ENCODE assay signal across 15 cellular contexts in the genomic region with DNA sequence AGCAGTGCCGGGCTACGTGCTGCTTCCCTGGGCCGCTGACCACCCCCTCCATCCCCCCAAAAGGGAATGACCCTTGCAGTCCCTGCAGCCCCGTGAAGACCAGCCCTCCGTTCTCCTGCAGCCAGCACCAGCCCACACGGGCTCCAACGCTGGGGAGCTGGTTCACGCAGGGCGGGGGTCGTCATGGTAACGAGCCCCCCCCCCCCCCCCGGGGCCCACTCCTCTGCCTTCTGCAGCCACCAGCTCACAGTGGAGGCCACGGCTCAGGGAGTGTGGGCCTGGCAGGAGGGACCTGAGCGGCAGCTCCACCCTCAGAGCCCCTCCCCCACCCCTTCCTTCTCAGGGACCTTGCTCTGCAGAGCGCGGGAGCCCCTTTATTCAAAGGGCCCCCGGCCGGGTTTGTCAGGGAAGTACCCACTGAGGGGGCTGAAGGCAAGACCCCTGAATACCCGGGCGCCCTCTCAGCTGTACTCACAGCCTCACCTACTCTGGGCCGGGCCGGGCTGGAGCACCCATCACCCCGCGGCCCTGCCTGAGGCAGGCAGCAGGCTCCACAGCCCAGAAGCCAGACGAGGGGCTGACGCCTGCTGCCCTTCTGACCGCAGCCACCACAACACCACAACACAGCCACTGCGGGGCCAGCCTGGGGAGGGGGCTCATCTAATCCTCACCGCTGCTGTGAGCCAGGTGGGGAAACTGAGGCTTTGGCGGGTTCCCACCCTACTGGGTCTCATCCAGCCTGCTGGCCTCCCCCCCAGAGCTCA. TPM values are rescaled to one million over a fixed set of nuclear protein-coding genes. Genes with fewer than 3 reads are reported as not detected.
A peak's percentile ranks its signal among the peaks of the same experiment; 100 is the strongest.
DNase-seq lines count a peak whose midpoint lies in the region; ATAC-seq and TF ChIP-seq lines count a peak whose summit lies in the region.
"Had no signal": no experiment of that assay in that cellular context is flagged by ENCODE, and none has a peak within 500 bp of the region (broad histone marks: within the 10 kb centered on the region; RNA-seq: fewer than 3 reads in every experiment).

No MANE protein-coding gene starts in this region.

- H3K4me2 ChIP-seq in mesendoderm (ENCODE audit: low read length) = no peak overlapping the region

- H3K27ac Mint-ChIP-seq in activated B cell treated with CpG ODN at 0.5 μM for 24 hours = no peak overlapping the region
- H3K27ac Mint-ChIP-seq in CD4-positive, alpha-beta T cell = no peak overlapping the region
- H3K27ac Mint-ChIP-seq: activated naive CD8-positive, alpha-beta T cell treated with anti-CD3 and anti-CD28 coated beads, Interleukin-2, amount 50 U/mL, for 24 hours had no signal

- CTCF ChIA-PET in activated B cell treated with CpG ODN at 0.5 μM for 24 hours (lab: Charles Lee) = no interaction called here
- CTCF ChIA-PET in CD4-positive, alpha-beta T cell (lab: Charles Lee) = no interaction called here

- peaks cover 21% of the 10 kb centered on the region for H3K4me1 Mint-ChIP-seq in activated B cell treated with CpG ODN at 0.5 μM for 24 hours
- H3K4me1 Mint-ChIP-seq in CD4-positive, alpha-beta T cell (ENCODE audit: low read depth) = peaks cover 19% of the 10 kb centered on the region

- H3K27me3 Mint-ChIP-seq in activated B cell treated with CpG ODN at 0.5 μM for 24 hours = peaks cover 2% of the 10 kb centered on the region
- H3K27me3 Mint-ChIP-seq in CD4-positive, alpha-beta T cell = no peaks in the 10 kb centered on the region

- no peaks in the 10 kb centered on the region for H3K9me3 Mint-ChIP-seq in activated B cell treated with CpG ODN at 0.5 μM for 24 hours
- no peaks in the 10 kb centered on the region for H3K9me3 Mint-ChIP-seq in CD4-positive, alpha-beta T cell
- H3K9me3 Mint-ChIP-seq: activated naive CD8-positive, alpha-beta T cell treated with anti-CD3 and anti-CD28 coated beads, Interleukin-2, amount 50 U/mL, for 24 hours had no signal

- H4K8ac ChIP-seq in mesendoderm (ENCODE audit: low read depth, low read length) = no peak overlapping the region

- WGBS in mesendoderm (ENCODE audit: extremely low coverage, insufficient coverage, low lambda C conversion rate) = no CpG with 5 or more reads among the region's 30 CpGs
- 41 to 90% methylated on average over 2 to 23 of the region's 30 CpGs for WGBS in upper lobe of left lung, 2 donors

- TF ChIP-seq CTCF in cardiac muscle cell (IDR thresholded peaks at IDR 0.05; ENCODE audit: low read depth, low read length) (no peak), activated B cell treated with CpG ODN at 0.5 μM for 24 hours (IDR thresholded peaks at IDR 0.05) (no peak), upper lobe of left lung (IDR thresholded peaks at IDR 0.05) (no peak), uterus (IDR thresholded peaks at IDR 0.05) (no peak)
- no peak for TF ChIP-seq CTCF in CD4-positive, alpha-beta T cell (IDR thresholded peaks at IDR 0.05)

- TF ChIP-seq POLR2A in upper lobe of left lung (IDR thresholded peaks at IDR 0.05) = no peak
- TF ChIP-seq POLR2A in uterus (IDR thresholded peaks at IDR 0.05) = no peak

- H3K27ac ChIP-seq in cardiac muscle cell = peak overlapping the region; percentile 50
- no peak overlapping the region for H3K27ac ChIP-seq in mesendoderm (ENCODE audit: low read depth, low read length)
- peak overlapping the region in 2 of 4 donors; percentile 5 to 17 for H3K27ac ChIP-seq in upper lobe of left lung
- no peak overlapping the region for H3K27ac ChIP-seq in uterus
- H3K27ac ChIP-seq in CD4-positive, alpha-beta T cell (ENCODE audit: low read depth, low read length) = no peak overlapping the region
- H3K27ac ChIP-seq: esophagus squamous epithelium, testis, VCaP had no signal

- H3K4me1 ChIP-seq in cardiac muscle cell (ENCODE audit: low read depth) (peaks cover 17% of the 10 kb centered on the region), mesendoderm (ENCODE audit: control insufficient read depth, low read depth, low read length) (no peaks in the 10 kb centered on the region), upper lobe of left lung (peaks cover 26 to 52% (median 48%) of the 10 kb centered on the region in 4 donors), uterus (no peaks in the 10 kb centered on the region)

- no peak overlapping the region for H3K23ac ChIP-seq in mesendoderm (ENCODE audit: low read length)

- peak overlapping the region; percentile 56 for H3K56ac ChIP-seq in mesendoderm (ENCODE audit: low read length)

- peak overlapping the region; percentile 82 for H3K4me3 Mint-ChIP-seq in activated B cell treated with CpG ODN at 0.5 μM for 24 hours
- no peak overlapping the region for H3K4me3 Mint-ChIP-seq in CD4-positive, alpha-beta T cell

- H2BK120ac ChIP-seq in mesendoderm (ENCODE audit: low read depth, low read length) = no peak overlapping the region

- no peaks in the 10 kb centered on the region for H3K9me3 ChIP-seq in cardiac muscle cell (ENCODE audit: low read depth)
- no peaks in the 10 kb centered on the region for H3K9me3 ChIP-seq in upper lobe of left lung
- H3K9me3 ChIP-seq in uterus = no peaks in the 10 kb centered on the region
- no peaks in the 10 kb centered on the region for H3K9me3 ChIP-seq in CD4-positive, alpha-beta T cell (ENCODE audit: control insufficient read depth, low read length)
- H3K9me3 ChIP-seq: esophagus squamous epithelium, testis had no signal

- intact Hi-C loops in left cardiac atrium (cut with DNase I) = no loop called here
- intact Hi-C loops in activated B cell treated with CpG ODN at 0.5 μM for 24 hours (cut with micrococcal nuclease) = no loop called here
- intact Hi-C loops in uterus (cut with DNase I; ENCODE audit: low total_unique reads) = no loop called here
- intact Hi-C loops in CD4-positive, alpha-beta T cell (cut with DNase I, micrococcal nuclease) = no loop called here

- H4K5ac ChIP-seq in mesendoderm (ENCODE audit: low read length) = no peak overlapping the region

- no peaks in the 10 kb centered on the region for H3K79me2 ChIP-seq in mesendoderm (ENCODE audit: control insufficient read depth, insufficient read depth, low read length)

- no peak overlapping the region for H2BK15ac ChIP-seq in mesendoderm (replicated peaks; ENCODE audit: low read depth)

- no peak overlapping the region for H2AK5ac ChIP-seq in mesendoderm (ENCODE audit: low read length)

- H3K27me3 ChIP-seq in cardiac muscle cell (no peaks in the 10 kb centered on the region), mesendoderm (ENCODE audit: insufficient read depth, low read length, poor library complexity) (no peaks in the 10 kb centered on the region), upper lobe of left lung (no peaks in the 10 kb centered on the region), uterus (no peaks in the 10 kb centered on the region)
- no peaks in the 10 kb centered on the region for H3K27me3 ChIP-seq in CD4-positive, alpha-beta T cell (ENCODE audit: control insufficient read depth, insufficient read depth, low read length)
- H3K27me3 ChIP-seq: testis had no signal

- H3K36me3 ChIP-seq in cardiac muscle cell = no peaks in the 10 kb centered on the region
- no peaks in the 10 kb centered on the region for H3K36me3 ChIP-seq in mesendoderm (ENCODE audit: control insufficient read depth, insufficient read depth, low read length)
- no peaks in the 10 kb centered on the region for H3K36me3 ChIP-seq in upper lobe of left lung
- H3K36me3 ChIP-seq in uterus = no peaks in the 10 kb centered on the region
- H3K36me3 ChIP-seq: esophagus squamous epithelium had no signal

- no peak for TF ChIP-seq EP300 in upper lobe of left lung (IDR thresholded peaks at IDR 0.05)

- no peak overlapping the region for H3K9ac ChIP-seq in mesendoderm (ENCODE audit: low read length)

- no peak overlapping the region for H3K18ac ChIP-seq in mesendoderm (ENCODE audit: low read length)

- H2BK5ac ChIP-seq in mesendoderm (ENCODE audit: low read length) = no peak overlapping the region

- ATAC-seq in left cardiac atrium (no peak), activated B cell treated with CpG ODN at 0.5 μM for 24 hours (ENCODE audit: low read depth) (no peak), upper lobe of left lung (ENCODE audit: low FRiP score in 2 of 2) (no peak), GM21381 (IDR thresholded peaks at IDR 0.05; ENCODE audit: unreplicated experiment) (no peak)
- ATAC-seq in CD4-positive, alpha-beta T cell (ENCODE audit: poor library complexity) = no peak
- ATAC-seq: activated naive CD8-positive, alpha-beta T cell treated with anti-CD3 and anti-CD28 coated beads, Interleukin-2, amount 50 U/mL, for 24 hours had no signal

- H3K36me3 Mint-ChIP-seq in activated B cell treated with CpG ODN at 0.5 μM for 24 hours (ENCODE audit: low read depth) = no peaks in the 10 kb centered on the region
- H3K36me3 Mint-ChIP-seq in CD4-positive, alpha-beta T cell (ENCODE audit: low read depth) = no peaks in the 10 kb centered on the region

- no peak overlapping the region for H3K4me3 ChIP-seq in cardiac muscle cell
- no peak overlapping the region for H3K4me3 ChIP-seq in mesendoderm (ENCODE audit: low read length)
- H3K4me3 ChIP-seq in upper lobe of left lung = peak overlapping the region in 3 of 4 donors; percentile 18 to 42 (median 22)
- no peak overlapping the region for H3K4me3 ChIP-seq in uterus
- H3K4me3 ChIP-seq: testis had no signal

- no peak overlapping the region for H3K4ac ChIP-seq in mesendoderm (ENCODE audit: low read depth, low read length)

- DNase-seq in cardiac muscle cell (ENCODE audit: low read depth in 1 of 2, low spot score in 1 of 2) (no peak), left cardiac atrium (no peak), activated B cell treated with CpG ODN at 0.5 μM for 24 hours (no peak), mesendoderm (peak; percentile 19), upper lobe of left lung (peak in 1 of 2 donors; percentile 62), uterus (no peak)
- DNase-seq in CD4-positive, alpha-beta T cell = no peak
- DNase-seq: activated CD8-positive, alpha-beta memory T cell treated with anti-CD3 and anti-CD28 coated beads, Interleukin-2, amount 50 U/mL, for 48 hours; activated naive CD8-positive, alpha-beta T cell treated with anti-CD3 and anti-CD28 coated beads, Interleukin-2, amount 50 U/mL, for 24 hours; esophagus squamous epithelium; hippocampal formation; stimulated activated CD4-positive, alpha-beta T cell treated with anti-CD3 and anti-CD28 coated beads, Interleukin-15, amount 100 ng/mL, for 24 hours had no signal

- no peaks in the 10 kb centered on the region for H3K79me1 ChIP-seq in mesendoderm (ENCODE audit: low read length)

- POLR2A ChIA-PET in activated B cell treated with CpG ODN at 0.5 μM for 24 hours (lab: Charles Lee) = no interaction called here
- POLR2A ChIA-PET in CD4-positive, alpha-beta T cell (lab: Charles Lee) = no interaction called here

RNA-seq across cellular contexts. Expression of a gene that starts 12.6 kb away (rescaled TPM):
- total RNA-seq in cardiac muscle cell = 12.6 and 31.7 TPM in 2 replicates
- polyA plus RNA-seq in cardiac muscle cell = 11.1 and 24.5 TPM in 2 replicates
- 10 to 100 TPM; 12.4 to 15.8 TPM for total RNA-seq in left cardiac atrium
- 8.5 and 10.9 TPM in 2 replicates for total RNA-seq in activated B cell treated with CpG ODN at 0.5 μM for 24 hours
- 2.2 TPM for polyA plus RNA-seq in mesendoderm (2013, experiment 1 of 2)
- 1.7 TPM for polyA plus RNA-seq in mesendoderm (2013, experiment 2 of 2)
- total RNA-seq in upper lobe of left lung = 100 to 1,000 TPM in 1 of 6 donors, 10 to 100 TPM in 5; 23.8 to 128 (median 83.5) TPM
- total RNA-seq in uterus = 10 to 100 TPM in 3 of 4 donors, under 1 TPM in 1; 0.88 to 69.0 (median 36.9) TPM
- total RNA-seq in CD4-positive, alpha-beta T cell = 10 to 100 TPM; 57.5 to 62.2 TPM

RNA-seq across cellular contexts. Expression of a gene that starts 26.1 kb away (rescaled TPM):
- total RNA-seq in cardiac muscle cell (9.3 and 16.0 TPM in 2 replicates), left cardiac atrium (10 to 100 TPM; 41.3 to 42.6 TPM), activated B cell treated with CpG ODN at 0.5 μM for 24 hours (26.5 and 27.0 TPM in 2 replicates), upper lobe of left lung (10 to 100 TPM; 16.6 to 48.3 (median 40.2) TPM), uterus (10 to 100 TPM; 18.7 to 43.4 (median 29.6) TPM)
- polyA plus RNA-seq in cardiac muscle cell = 18.8 and 32.3 TPM in 2 replicates
- polyA plus RNA-seq in mesendoderm (2013, experiment 1 of 2) = 13.7 TPM
- 13.4 TPM for polyA plus RNA-seq in mesendoderm (2013, experiment 2 of 2)
- 10 to 100 TPM; 46.5 to 48.3 TPM for total RNA-seq in CD4-positive, alpha-beta T cell

RNA-seq across cellular contexts. Expression of a gene that starts 51.2 kb away (rescaled TPM):
- total RNA-seq in cardiac muscle cell = 21.6 and 24.2 TPM in 2 replicates
- polyA plus RNA-seq in cardiac muscle cell = 25.9 and 27.1 TPM in 2 replicates
- 10 to 100 TPM; 11.3 to 11.8 TPM for total RNA-seq in left cardiac atrium
- 27.0 and 30.1 TPM in 2 replicates for total RNA-seq in activated B cell treated with CpG ODN at 0.5 μM for 24 hours
- 13.8 TPM for polyA plus RNA-seq in mesendoderm (2013, experiment 1 of 2)
- polyA plus RNA-seq in mesendoderm (2013, experiment 2 of 2) = 13.7 TPM
- 10 to 100 TPM; 14.0 to 33.5 (median 19.9) TPM for total RNA-seq in upper lobe of left lung
- total RNA-seq in uterus = 10 to 100 TPM in 3 of 4 donors, 1 to 10 TPM in 1; 4.6 to 31.7 (median 25.0) TPM
- total RNA-seq in CD4-positive, alpha-beta T cell = 10 to 100 TPM; 22.3 to 22.7 TPM

RNA-seq across cellular contexts. Expression of a gene that starts 53.6 kb away (rescaled TPM):
- not detected in 2 replicates for total RNA-seq in cardiac muscle cell
- 0.87 and 1.0 TPM in 2 replicates for polyA plus RNA-seq in cardiac muscle cell
- under 1 TPM in 1 of 2 donors, not detected in 1; 0.06 TPM for total RNA-seq in left cardiac atrium
- 2.1 and 2.6 TPM in 2 replicates for total RNA-seq in activated B cell treated with CpG ODN at 0.5 μM for 24 hours
- polyA plus RNA-seq in mesendoderm (2013, experiment 1 of 2) = 0.73 TPM
- polyA plus RNA-seq in mesendoderm (2013, experiment 2 of 2) = 0.73 TPM
- 1 to 10 TPM in 5 of 6 donors, under 1 TPM in 1; 0.77 to 9.8 (median 4.1) TPM for total RNA-seq in upper lobe of left lung
- total RNA-seq in uterus = under 1 TPM in 2 of 4 donors, not detected in 2; 0.30 to 0.76 TPM
- total RNA-seq in CD4-positive, alpha-beta T cell = not detected

Comparison
In these comparisons a context has a peak if more than half of its experiments do, and no peak if none do; other contexts are left out.
1. H3K4me3 ChIP-seq: peak in upper lobe of left lung (3 of 4); none in cardiac muscle cell (single experiment), mesendoderm (single experiment) and uterus (0 of 2).